In the genomic region with DNA sequence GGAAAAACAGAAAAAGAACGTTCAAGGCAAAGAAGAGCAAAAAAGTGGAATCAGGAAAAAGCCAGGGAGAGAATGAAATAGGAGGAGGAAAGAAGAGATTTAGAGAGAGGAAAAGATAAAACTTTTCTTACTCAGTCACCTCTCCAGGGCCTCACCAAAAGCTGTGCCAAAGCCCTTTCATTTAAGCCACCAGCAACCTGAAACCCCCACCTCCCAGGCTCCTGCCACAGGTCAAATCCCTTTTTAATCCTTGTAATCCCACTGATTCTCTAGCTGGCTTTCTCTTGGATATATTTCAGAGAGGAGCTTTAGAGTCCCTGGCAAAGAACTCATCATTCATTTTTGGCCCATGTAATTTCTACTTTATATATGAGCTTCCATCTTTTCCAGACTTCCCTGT, we compare ENCODE assay signal across 13 cellular contexts.
"Had no signal": no experiment of that assay in that cellular context is flagged by ENCODE, and none has a peak within 500 bp of the region (broad histone marks: within the 10 kb centered on the region; RNA-seq: fewer than 3 reads in every experiment).

No MANE protein-coding gene starts in this region.

- H3K27ac Mint-ChIP-seq: activated B cell treated with CpG ODN at 0.5 μM for 24 hours; activated CD8-positive, alpha-beta T cell treated with anti-CD3 and anti-CD28 coated beads for 36 hours; activated T-helper 17 cell treated with anti-CD3 and anti-CD28 coated beads, Interleukin-2, amount 50 U/mL, for 72 hours; memory B cell; natural killer cell; stimulated activated effector memory CD8-positive, alpha-beta T cell treated with anti-CD3 and anti-CD28 coated beads, Interleukin-12 subunit alpha, Interleukin-12 subunit beta, amount 100 ng/mL, for 72 hours; stimulated activated naive CD8-positive, alpha-beta T cell treated with anti-CD3 and anti-CD28 coated beads, Interleukin-15, amount 100 ng/mL, for 72 hours; type B pancreatic cell had no signal

- H3K9me3 Mint-ChIP-seq: activated B cell treated with CpG ODN at 0.5 μM for 24 hours; activated CD8-positive, alpha-beta T cell treated with anti-CD3 and anti-CD28 coated beads for 36 hours; activated T-cell treated with anti-CD3 and anti-CD28 coated beads, Interleukin-2, amount 50 U/mL, for 4 hours; activated T-helper 17 cell treated with anti-CD3 and anti-CD28 coated beads, Interleukin-2, amount 50 U/mL, for 72 hours; memory B cell; natural killer cell; stimulated activated effector memory CD8-positive, alpha-beta T cell treated with anti-CD3 and anti-CD28 coated beads, Interleukin-12 subunit alpha, Interleukin-12 subunit beta, amount 100 ng/mL, for 72 hours; stimulated activated naive CD8-positive, alpha-beta T cell treated with anti-CD3 and anti-CD28 coated beads, Interleukin-15, amount 100 ng/mL, for 72 hours; type B pancreatic cell had no signal

- H3K27ac ChIP-seq: heart left ventricle, skin epidermis, vagina had no signal

- H3K36me3 ChIP-seq: heart left ventricle, vagina had no signal

- DNase-seq: activated B cell treated with CpG ODN at 0.5 μM for 24 hours, amniotic stem cell had no signal

- H3K4me1 ChIP-seq: heart left ventricle, vagina had no signal

- H3K4me1 Mint-ChIP-seq: activated T-helper 17 cell treated with anti-CD3 and anti-CD28 coated beads, Interleukin-2, amount 50 U/mL, for 72 hours; natural killer cell; stimulated activated effector memory CD8-positive, alpha-beta T cell treated with anti-CD3 and anti-CD28 coated beads, Interleukin-12 subunit alpha, Interleukin-12 subunit beta, amount 100 ng/mL, for 72 hours; stimulated activated naive CD8-positive, alpha-beta T cell treated with anti-CD3 and anti-CD28 coated beads, Interleukin-15, amount 100 ng/mL, for 72 hours had no signal

- H3K27me3 ChIP-seq: heart left ventricle, vagina had no signal

- H3K4me3 ChIP-seq: heart left ventricle, skin epidermis, vagina had no signal

- H3K27me3 Mint-ChIP-seq: activated B cell treated with CpG ODN at 0.5 μM for 24 hours, memory B cell, type B pancreatic cell had no signal

- H3K9me3 ChIP-seq: heart left ventricle, vagina had no signal

- H3K4me3 Mint-ChIP-seq: activated B cell treated with CpG ODN at 0.5 μM for 24 hours; activated CD8-positive, alpha-beta T cell treated with anti-CD3 and anti-CD28 coated beads for 36 hours; activated T-cell treated with anti-CD3 and anti-CD28 coated beads, Interleukin-2, amount 50 U/mL, for 4 hours; activated T-helper 17 cell treated with anti-CD3 and anti-CD28 coated beads, Interleukin-2, amount 50 U/mL, for 72 hours; memory B cell; natural killer cell; stimulated activated effector memory CD8-positive, alpha-beta T cell treated with anti-CD3 and anti-CD28 coated beads, Interleukin-12 subunit alpha, Interleukin-12 subunit beta, amount 100 ng/mL, for 72 hours; stimulated activated naive CD8-positive, alpha-beta T cell treated with anti-CD3 and anti-CD28 coated beads, Interleukin-15, amount 100 ng/mL, for 72 hours; type B pancreatic cell had no signal

- H3K36me3 Mint-ChIP-seq: memory B cell; natural killer cell; stimulated activated effector memory CD8-positive, alpha-beta T cell treated with anti-CD3 and anti-CD28 coated beads, Interleukin-12 subunit alpha, Interleukin-12 subunit beta, amount 100 ng/mL, for 72 hours; type B pancreatic cell had no signal
